ENCODE assay signal across 8 cellular contexts in the genomic region with DNA sequence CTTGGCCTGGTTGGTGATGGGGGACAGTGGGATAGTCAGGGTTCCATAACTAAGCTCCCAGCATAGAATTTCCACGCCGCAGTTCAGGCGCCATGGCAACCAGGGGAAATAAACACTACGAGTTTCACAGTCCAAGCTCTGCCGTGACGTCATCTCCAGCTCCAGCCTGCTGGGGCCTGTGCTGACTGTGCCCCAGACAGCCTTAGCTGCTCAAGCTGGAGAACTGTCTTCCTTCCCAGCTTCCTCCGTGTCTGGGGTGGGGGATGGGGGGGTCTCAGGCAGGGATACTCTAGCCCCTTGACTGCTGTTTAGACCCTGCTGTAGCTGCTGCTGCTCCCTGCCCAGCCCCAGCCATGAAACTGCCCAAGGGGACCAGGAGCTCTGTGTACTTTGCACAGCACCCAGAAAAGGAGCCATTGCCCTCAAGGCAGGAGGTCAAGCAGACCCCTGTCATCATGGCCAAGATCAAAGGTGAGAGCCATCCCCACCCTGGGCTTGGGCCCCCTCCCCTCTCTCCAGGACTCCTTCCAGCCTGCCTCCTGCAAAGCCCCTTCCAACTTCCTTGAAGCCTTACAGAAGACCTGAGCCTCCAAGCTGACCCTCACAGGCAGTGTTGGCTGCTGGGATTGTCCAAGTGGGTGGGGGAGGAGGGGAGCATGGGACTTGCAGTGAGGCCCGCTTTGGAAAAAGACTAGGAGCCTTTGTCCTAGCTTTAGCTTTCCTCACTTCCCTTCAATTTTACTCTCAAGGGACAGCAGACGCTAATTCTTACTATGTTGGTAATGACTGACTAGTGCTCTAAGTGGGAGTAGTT. TPM values are rescaled to one million over a fixed set of nuclear protein-coding genes. Genes with fewer than 3 reads are reported as not detected.
A peak's percentile ranks its signal among the peaks of the same experiment; 100 is the strongest.
DNase-seq lines count a peak whose midpoint lies in the region; ATAC-seq, FAIRE-seq and TF ChIP-seq lines count a peak whose summit lies in the region.

No MANE protein-coding gene starts in this region.

- H3K4me1 Mint-ChIP-seq in activated T-helper 17 cell treated with anti-CD3 and anti-CD28 coated beads, Interleukin-2, amount 50 U/mL, for 72 hours = peaks cover 9% of the 10 kb centered on the region

- no peaks in the 10 kb centered on the region for H3K27me3 ChIP-seq in GM23248 (replicated peaks; ENCODE audit: insufficient read depth)
- peaks cover 6% of the 10 kb centered on the region for H3K27me3 ChIP-seq in neuron (ENCODE audit: insufficient read depth, low read length)
- no peaks in the 10 kb centered on the region for H3K27me3 ChIP-seq in aorta (ENCODE audit: control insufficient read depth in 1 of 2, insufficient read depth in 2 of 2, low read length in 1 of 2)

- peaks cover 11% of the 10 kb centered on the region; the same call in 1 of the 2 replicates for H3F3A ChIP-seq in GM23248 (ENCODE audit: insufficient read depth)

- H4K20me1 ChIP-seq in GM23248 (ENCODE audit: insufficient read depth) = no peaks in the 10 kb centered on the region

- peak; percentile 66 for ATAC-seq in activated T-helper 17 cell treated with anti-CD3 and anti-CD28 coated beads, Interleukin-2, amount 50 U/mL, for 72 hours (replicated peaks)
- peak; percentile 94 for ATAC-seq in aorta (ENCODE audit: low FRiP score)

- H3K4me1 ChIP-seq in GM23248 (ENCODE audit: insufficient read depth) (no peaks in the 10 kb centered on the region), neuron (ENCODE audit: insufficient read depth, low read length) (peaks cover 8% of the 10 kb centered on the region), aorta (ENCODE audit: control insufficient read depth in 1 of 2, insufficient read depth in 2 of 2, low read length in 2 of 2) (no peaks in the 10 kb centered on the region)

- H3K36me3 Mint-ChIP-seq in activated T-helper 17 cell treated with anti-CD3 and anti-CD28 coated beads, Interleukin-2, amount 50 U/mL, for 72 hours (ENCODE audit: low read depth) = no peaks in the 10 kb centered on the region

- no peak overlapping the region for H3K4me2 ChIP-seq in GM23248 (ENCODE audit: unreplicated experiment)

- H3K36me3 ChIP-seq in GM23248 (ENCODE audit: low read depth) = no peaks in the 10 kb centered on the region
- H3K36me3 ChIP-seq in neuron (ENCODE audit: insufficient read depth, low read length) = no peaks in the 10 kb centered on the region
- no peaks in the 10 kb centered on the region for H3K36me3 ChIP-seq in aorta (ENCODE audit: control insufficient read depth in 1 of 2, insufficient read depth in 2 of 2, low read length in 1 of 2)

- peak overlapping the region; percentile 33; the same call in 1 of the 2 replicates for H3K27ac ChIP-seq in GM23248
- peak overlapping the region in 1 of 2 donors; percentile 78 for H3K27ac ChIP-seq in aorta (ENCODE audit: low read depth in 1 of 2, low read length in 2 of 2)

- H3K27ac Mint-ChIP-seq in activated T-helper 17 cell treated with anti-CD3 and anti-CD28 coated beads, Interleukin-2, amount 50 U/mL, for 72 hours = no peak overlapping the region

- peaks cover 4% of the 10 kb centered on the region for H3K27me3 Mint-ChIP-seq in activated T-helper 17 cell treated with anti-CD3 and anti-CD28 coated beads, Interleukin-2, amount 50 U/mL, for 72 hours

- in situ Hi-C loops in GM23248 (cut with MboI) = no loop called here

- no peaks in the 10 kb centered on the region for H3K9me3 ChIP-seq in GM23248 (ENCODE audit: low read depth)
- H3K9me3 ChIP-seq in neuron (ENCODE audit: low read length) = no peaks in the 10 kb centered on the region
- H3K9me3 ChIP-seq in aorta (ENCODE audit: control insufficient read depth, low read length) = no peaks in the 10 kb centered on the region

- intact Hi-C loops in aorta (cut with DNase I) = no loop called here

- no peak overlapping the region for H2AFZ ChIP-seq in GM23248
- H2AFZ ChIP-seq in neuron (ENCODE audit: low read depth, low read length) = peak overlapping the region; percentile 13

- WGBS in GM23248 (ENCODE audit: low coverage in 1 of 2, low lambda C conversion rate in 2 of 2, missing lambda C conversion rate in 2 of 2), 2 experiments = 18 to 21% methylated on average over 9 of the region's 9 CpGs
- WGBS in aorta, 2 donors = 9 to 14% methylated on average over 9 of the region's 9 CpGs

- H3K4me3 Mint-ChIP-seq in activated T-helper 17 cell treated with anti-CD3 and anti-CD28 coated beads, Interleukin-2, amount 50 U/mL, for 72 hours = no peak overlapping the region

- no peaks in the 10 kb centered on the region for H3K9me2 ChIP-seq in GM23248 (ENCODE audit: insufficient read depth)

- H3K4me3 ChIP-seq in GM23248 (no peak overlapping the region), neuron (ENCODE audit: low read length) (no peak overlapping the region), aorta (ENCODE audit: low read length in 2 of 2) (no peak overlapping the region)

- peak overlapping the region; percentile 68 for H3K9ac ChIP-seq in GM23248

- TF ChIP-seq CTCF in AG09319 (IDR thresholded peaks at IDR 0.05; ENCODE audit: low read depth, low read length) = no peak

- FAIRE-seq in frontal cortex (lab: Jason Lieb, UNC) = no peak

- DNase-seq in AG09319 (ENCODE audit: extremely low read depth, low read depth) (peak; percentile 87), GM23248 (peak; percentile 98), NCI-H2196 (lab: John Stamatoyannopoulos, UW; ENCODE audit: unreplicated experiment) (peak; percentile 78), frontal cortex (ENCODE audit: low spot score in 2 of 2) (peak; percentile 68 to 93), aorta (peak; percentile 96), NCI-H446 treated with DMSO at 0.1 percent for 48 hours (lab: John Stamatoyannopoulos, UW) (no peak)

- H3K9me3 Mint-ChIP-seq in activated T-helper 17 cell treated with anti-CD3 and anti-CD28 coated beads, Interleukin-2, amount 50 U/mL, for 72 hours = no peaks in the 10 kb centered on the region

- no peaks in the 10 kb centered on the region for H3K79me2 ChIP-seq in GM23248 (ENCODE audit: insufficient read depth)

RNA-seq across cellular contexts. Expression of gene CSPG4, which starts 11.4 kb away (rescaled TPM):
- total RNA-seq in GM23248 (2014; rRNA removed; shearing (Covaris generic)) = 25.8 and 27.6 TPM in 2 replicates
- polyA plus RNA-seq in GM23248 (2016; fragmentation: Nextera tagmentation; extraction: Ambion mirVana) (5.3 and 5.6 TPM in 2 replicates), aorta (10 to 100 TPM; 10.6 to 45.1 TPM)
- under 1 TPM in 1 of 2 donors, not detected in 1; 0.02 TPM for total RNA-seq in activated T-helper 17 cell treated with anti-CD3 and anti-CD28 coated beads, Interleukin-2, amount 50 U/mL, for 72 hours
- total RNA-seq in frontal cortex (4.5 TPM), aorta (100 to 1,000 TPM in 1 of 2 donors, 10 to 100 TPM in 1; 86.8 to 160 TPM)
